Comparison of ENCODE assay signal across 8 cellular contexts in the genomic region with DNA sequence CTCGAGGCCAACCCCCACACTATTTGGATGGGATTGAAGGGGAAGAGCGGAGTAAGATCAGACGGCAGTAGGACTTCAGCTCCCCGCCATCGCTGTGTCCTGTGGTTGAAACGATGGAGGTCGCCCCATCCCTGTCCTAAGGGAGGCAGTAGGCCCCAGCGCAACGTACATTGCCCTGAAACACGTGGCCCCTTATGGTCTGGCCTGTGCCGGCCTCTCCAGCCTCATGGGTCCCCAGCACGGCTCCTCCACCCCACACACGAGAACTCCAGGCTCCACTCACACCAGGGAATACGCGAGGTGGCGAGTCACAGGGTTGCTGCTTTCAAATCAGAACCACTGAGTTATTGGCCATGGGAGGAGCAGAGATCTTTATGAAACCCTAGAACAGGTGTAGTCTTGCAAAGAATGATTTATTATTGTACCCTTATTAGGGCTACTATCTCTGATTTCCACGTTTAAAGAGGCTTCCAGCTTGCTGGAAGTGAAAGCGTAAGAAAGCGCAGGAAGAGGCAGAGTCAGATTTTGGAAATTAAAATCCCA.
DNase-seq lines count a peak whose midpoint lies in the region; TF ChIP-seq lines count a peak whose summit lies in the region.

No MANE protein-coding gene starts in this region.

- H3K27ac ChIP-seq in HL-60 (replicated peaks) (peak overlapping the region; percentile 34), mucosa of rectum (ENCODE audit: low read depth in 2 of 2, low read length in 2 of 2) (peak overlapping the region; percentile 71 to 74)

- H3K4me3 ChIP-seq in HL-60 (replicated peaks; ENCODE audit: insufficient read depth, low read length) (0 out of 2 replicates have a peak overlapping the region, but pooled peaks have one; percentile 13), cardiac fibroblast (replicated peaks in 1 of 2; ENCODE audit: low read depth in 2 of 2, low read length in 2 of 2) (peak overlapping the region; percentile 29 to 94), mucosa of rectum (ENCODE audit: low read length in 2 of 2) (peak overlapping the region; percentile 74 to 90)

- H3K27me3 ChIP-seq in HL-60 (ENCODE audit: insufficient read depth, poor library complexity, severe bottlenecking) (no peaks in the 10 kb centered on the region), mucosa of rectum (ENCODE audit: control insufficient read depth in 2 of 2, insufficient read depth in 2 of 2, low read length in 2 of 2) (no peaks in the 10 kb centered on the region)

- H3K4me1 ChIP-seq in mucosa of rectum (ENCODE audit: control insufficient read depth in 2 of 2, insufficient read depth in 2 of 2, low read length in 2 of 2) = peaks cover 16 to 18% of the 10 kb centered on the region in 2 donors

- peak; percentile 64 for DNase-seq in DMS153 (lab: John Stamatoyannopoulos, UW)
- DNase-seq in DMS153 treated with DMSO at 0.1 percent for 48 hours (lab: John Stamatoyannopoulos, UW; ENCODE audit: unreplicated experiment) = no peak
- peak in 1 of 2 experiments; percentile 69 for DNase-seq in HL-60 (ENCODE audit: low read depth in 1 of 2, low spot score in 1 of 2)
- no peak for DNase-seq in cardiac fibroblast (ENCODE audit: low read depth in 2 of 2)
- no peak for DNase-seq in activated gamma-delta T cell (lab: John Stamatoyannopoulos, UW)
- no peak for DNase-seq in NAMALWA (ENCODE audit: low spot score)
- DNase-seq in NCI-H2029 treated with DMSO at 0.1 percent for 48 hours (lab: John Stamatoyannopoulos, UW) = no peak

- H3K9me3 ChIP-seq in mucosa of rectum (ENCODE audit: control insufficient read depth in 2 of 2, low read length in 2 of 2) = no peaks in the 10 kb centered on the region

- H3K36me3 ChIP-seq in mucosa of rectum (ENCODE audit: control insufficient read depth in 2 of 2, insufficient read depth in 2 of 2, low read length in 2 of 2) = peaks cover 2 to 13% of the 10 kb centered on the region in 2 donors

- TF ChIP-seq CTCF in HL-60 (IDR thresholded peaks at IDR 0.05; ENCODE audit: insufficient read depth, low read length) (no peak), cardiac fibroblast (IDR thresholded peaks at IDR 0.05; ENCODE audit: low read depth, low read length) (no peak)

- peak overlapping the region; percentile 67 to 83 for H3K9ac ChIP-seq in mucosa of rectum (ENCODE audit: low read depth in 1 of 2, low read length in 2 of 2)

Comparison
In these comparisons a context has a peak if more than half of its experiments do, and no peak if none do; other contexts are left out.
1. H3K4me3 ChIP-seq: peak in every context shown above with its lines; median percentile 82 in mucosa of rectum; 62 in cardiac fibroblast; 13 in HL-60.